12 cellular contexts compared by ENCODE assay signal in genomic region chr10:12849351-12850181, GRCh38.
A peak's percentile ranks its signal among the peaks of the same experiment; 100 is the strongest.
DNase-seq lines count a peak whose midpoint lies in the region; ATAC-seq, FAIRE-seq and TF ChIP-seq lines count a peak whose summit lies in the region.
"Had no signal": no experiment of that assay in that cellular context is flagged by ENCODE, and none has a peak within 500 bp of the region (broad histone marks: within the 10 kb centered on the region; RNA-seq: fewer than 3 reads in every experiment).

No MANE protein-coding gene starts in this region.

- H3K9ac ChIP-seq in BLaER1 = peak overlapping the region; percentile 48

- ATAC-seq in SK-N-SH treated with all-trans-retinoic acid at 6 μM for 48 hours (peak; percentile 41), left lobe of liver (peak; percentile 97), GM19452 (IDR thresholded peaks at IDR 0.05; ENCODE audit: unreplicated experiment) (no peak)
- ATAC-seq: activated naive CD4-positive, alpha-beta T cell treated with anti-CD3 and anti-CD28 coated beads, Interleukin-2, amount 50 U/mL, for 72 hours had no signal

- H3K27me3 ChIP-seq in BLaER1 = no peaks in the 10 kb centered on the region

- no peaks in the 10 kb centered on the region for H4K20me1 ChIP-seq in BLaER1

- H3K4me3 ChIP-seq in BLaER1 = peak overlapping the region; percentile 42

- peak overlapping the region; percentile 81 for H3K4me2 ChIP-seq in BLaER1

- DNase-seq in Daoy (ENCODE audit: low read depth) = peak; percentile 19
- DNase-seq in left lobe of liver (ENCODE audit: low spot score) = peak; percentile 52
- DNase-seq in HCEC 1CT = no peak
- no peak for DNase-seq in globus pallidus (ENCODE audit: low spot score)
- no peak for DNase-seq in HTR-8/SVneo (ENCODE audit: insufficient read length, low spot score)
- DNase-seq: CD8-positive, alpha-beta memory T cell; Karpas-422; stimulated activated CD4-positive, alpha-beta T cell treated with anti-CD3 and anti-CD28 coated beads, Interleukin-4, amount 100 ng/mL, for 1 hour had no signal

- H3K27ac ChIP-seq in BLaER1 = peak overlapping the region; percentile 70

- FAIRE-seq in HTR-8/SVneo (lab: Jason Lieb, UNC) = no peak

- peaks cover 5% of the 10 kb centered on the region; the same call in 1 of the 2 replicates for H3K9me3 ChIP-seq in BLaER1

- H3K36me3 ChIP-seq in BLaER1 = no peaks in the 10 kb centered on the region

- H3K4me1 ChIP-seq in BLaER1 = peaks cover 49% of the 10 kb centered on the region

TF ChIP-seq in SK-N-SH treated with all-trans-retinoic acid at 6 μM for 48 hours, 23 proteins besides CTCF, POLR2A, EP300 and RAD21:
- TF ChIP-seq ZC3H10 (CRISPR knock-in tag; IDR thresholded peaks at IDR 0.05) = no peak
- TF ChIP-seq TCF4 (CRISPR knock-in tag; IDR thresholded peaks at IDR 0.05; ENCODE audit: borderline replicate concordance) = no peak
- no peak for TF ChIP-seq ZNF70 (CRISPR knock-in tag; IDR thresholded peaks at IDR 0.05)
- TF ChIP-seq TSHZ2 (CRISPR knock-in tag; IDR thresholded peaks at IDR 0.05) = no peak
- TF ChIP-seq ZNF565 (CRISPR knock-in tag; conservative IDR thresholded peaks at IDR 0.05; ENCODE audit: low read depth) = no peak
- TF ChIP-seq RARB (CRISPR knock-in tag; IDR thresholded peaks at IDR 0.05) = no peak
- no peak for TF ChIP-seq ARNTL (CRISPR knock-in tag; IDR thresholded peaks at IDR 0.05; ENCODE audit: borderline replicate concordance, low read depth)
- TF ChIP-seq ZFP30 (CRISPR knock-in tag; IDR thresholded peaks at IDR 0.05) = no peak
- TF ChIP-seq ZNF8 (CRISPR knock-in tag; IDR thresholded peaks at IDR 0.05) = no peak
- no peak for TF ChIP-seq CSRNP3 (CRISPR knock-in tag; IDR thresholded peaks at IDR 0.05)
- no peak for TF ChIP-seq OSR1 (CRISPR knock-in tag; IDR thresholded peaks at IDR 0.05)
- TF ChIP-seq, protein P1, sequence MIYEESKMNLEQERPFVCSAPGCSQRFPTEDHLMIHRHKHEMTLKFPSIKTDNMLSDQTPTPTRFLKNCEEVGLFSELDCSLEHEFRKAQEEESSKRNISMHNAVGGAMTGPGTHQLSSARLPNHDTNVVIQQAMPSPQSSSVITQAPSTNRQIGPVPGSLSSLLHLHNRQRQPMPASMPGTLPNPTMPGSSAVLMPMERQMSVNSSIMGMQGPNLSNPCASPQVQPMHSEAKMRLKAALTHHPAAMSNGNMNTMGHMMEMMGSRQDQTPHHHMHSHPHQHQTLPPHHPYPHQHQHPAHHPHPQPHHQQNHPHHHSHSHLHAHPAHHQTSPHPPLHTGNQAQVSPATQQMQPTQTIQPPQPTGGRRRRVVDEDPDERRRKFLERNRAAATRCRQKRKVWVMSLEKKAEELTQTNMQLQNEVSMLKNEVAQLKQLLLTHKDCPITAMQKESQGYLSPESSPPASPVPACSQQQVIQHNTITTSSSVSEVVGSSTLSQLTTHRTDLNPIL (CRISPR knock-in tag; IDR thresholded peaks at IDR 0.05; ENCODE audit: low read depth) = no peak
- TF ChIP-seq GLIS3 (CRISPR knock-in tag; IDR thresholded peaks at IDR 0.05) = no peak
- no peak for TF ChIP-seq PPARA (CRISPR knock-in tag; IDR thresholded peaks at IDR 0.05; ENCODE audit: borderline replicate concordance)
- no peak for TF ChIP-seq POU6F1 (CRISPR knock-in tag; IDR thresholded peaks at IDR 0.05; ENCODE audit: borderline replicate concordance, low read depth)
- no peak for TF ChIP-seq ISL1 (CRISPR knock-in tag; IDR thresholded peaks at IDR 0.05)
- TF ChIP-seq PATZ1 (CRISPR knock-in tag; IDR thresholded peaks at IDR 0.05; ENCODE audit: borderline replicate concordance) = no peak

Comparison
In these comparisons a context has a peak if more than half of its experiments do, and no peak if none do; other contexts are left out.
1. DNase-seq: peak in Daoy (single experiment) and left lobe of liver (single experiment); none in HCEC 1CT (single experiment), globus pallidus (single experiment) and HTR-8/SVneo (single experiment).